Comparison of ENCODE assay signal across 13 cellular contexts in genomic region chr11:121670792-121671275, GRCh38.
DNase-seq lines count a peak whose midpoint lies in the region; ATAC-seq and TF ChIP-seq lines count a peak whose summit lies in the region.
"Had no signal": no experiment of that assay in that cellular context is flagged by ENCODE, and none has a peak within 500 bp of the region (broad histone marks: within the 10 kb centered on the region; RNA-seq: fewer than 3 reads in every experiment).

No MANE protein-coding gene starts in this region.

- intact Hi-C loops in Right ventricle myocardium superior (cut with DNase I) (no loop called here), aorta (cut with DNase I) (loop anchor here in 1 of 2 donors (5.0 kb wide), 1 partner anchor 71 kb away; no protein-coding TSS in a partner anchor)

- DNase-seq in right atrium auricular region (ENCODE audit: low spot score) (no peak), Right ventricle myocardium superior (no peak), coronary artery (ENCODE audit: low spot score) (no peak), aorta (no peak), GM19240 (ENCODE audit: insufficient read length, low spot score) (no peak), NCI-H2196 (lab: John Stamatoyannopoulos, UW; ENCODE audit: unreplicated experiment) (no peak)
- DNase-seq: activated B cell treated with CpG ODN at 0.5 μM for 24 hours; activated CD8-positive, alpha-beta memory T cell treated with anti-CD3 and anti-CD28 coated beads, Interleukin-2, amount 50 U/mL, for 48 hours; effector memory CD8-positive, alpha-beta T cell; EL; NCI-H1436 had no signal

- H3K27me3 ChIP-seq in right atrium auricular region (no peaks in the 10 kb centered on the region), parathyroid adenoma (ENCODE audit: control insufficient read depth, insufficient read depth, low read length) (no peaks in the 10 kb centered on the region), aorta (ENCODE audit: control insufficient read depth in 1 of 2, insufficient read depth in 2 of 2, low read length in 1 of 2) (no peaks in the 10 kb centered on the region)

- no peaks in the 10 kb centered on the region for H3K79me2 ChIP-seq in parathyroid adenoma

- peaks cover 0 to 16% of the 10 kb centered on the region in 2 donors for H3K4me1 ChIP-seq in right atrium auricular region
- peaks cover 7% of the 10 kb centered on the region for H3K4me1 ChIP-seq in parathyroid adenoma
- H3K4me1 ChIP-seq in aorta (ENCODE audit: control insufficient read depth in 1 of 2, insufficient read depth in 2 of 2, low read length in 2 of 2): peaks cover 0 to 11% of the 10 kb centered on the region in 2 donors

- ATAC-seq in Right ventricle myocardium superior (ENCODE audit: poor library complexity): no peak
- no peak for ATAC-seq in aorta (ENCODE audit: low FRiP score)
- ATAC-seq in GM19467 (IDR thresholded peaks at IDR 0.05; ENCODE audit: unreplicated experiment): no peak
- ATAC-seq: effector memory CD8-positive, alpha-beta T cell had no signal

- H3K9ac ChIP-seq in parathyroid adenoma: no peak overlapping the region

- H3K36me3 ChIP-seq in right atrium auricular region (no peaks in the 10 kb centered on the region), parathyroid adenoma (ENCODE audit: control insufficient read depth, insufficient read depth, low read length) (no peaks in the 10 kb centered on the region), aorta (ENCODE audit: control insufficient read depth in 1 of 2, insufficient read depth in 2 of 2, low read length in 1 of 2) (no peaks in the 10 kb centered on the region)

- H3K27ac ChIP-seq in right atrium auricular region (peak overlapping the region; percentile 53 to 56), coronary artery (peak overlapping the region; percentile 40 to 46), parathyroid adenoma (peak overlapping the region; percentile 86), aorta (ENCODE audit: low read depth in 1 of 2, low read length in 2 of 2) (peak overlapping the region; percentile 38 to 70)

- H3K4me2 ChIP-seq in parathyroid adenoma (ENCODE audit: low read length): no peak overlapping the region

- H3K4me3 ChIP-seq in right atrium auricular region: no peak overlapping the region
- peak overlapping the region; percentile 25 for H3K4me3 ChIP-seq in coronary artery
- no peak overlapping the region for H3K4me3 ChIP-seq in parathyroid adenoma (ENCODE audit: low read depth, low read length)
- no peak overlapping the region for H3K4me3 ChIP-seq in aorta (ENCODE audit: low read length in 2 of 2)

- H2AFZ ChIP-seq in parathyroid adenoma: peak overlapping the region; percentile 62

- WGBS in aorta, 2 donors: 39 to 40% methylated on average over 5 of the region's 5 CpGs

- no peaks in the 10 kb centered on the region for H3K9me3 ChIP-seq in right atrium auricular region
- H3K9me3 ChIP-seq in parathyroid adenoma (ENCODE audit: control insufficient read depth, low read length): no peaks in the 10 kb centered on the region
- H3K9me3 ChIP-seq in aorta (ENCODE audit: control insufficient read depth, low read length): no peaks in the 10 kb centered on the region

- no peak for TF ChIP-seq CTCF in right atrium auricular region (IDR thresholded peaks at IDR 0.05)
- TF ChIP-seq CTCF in coronary artery (IDR thresholded peaks at IDR 0.05): no peak
- TF ChIP-seq CTCF in parathyroid adenoma (IDR thresholded peaks at IDR 0.05): no peak
